Comparison of ENCODE assay signal across 30 cellular contexts in the genomic region with DNA sequence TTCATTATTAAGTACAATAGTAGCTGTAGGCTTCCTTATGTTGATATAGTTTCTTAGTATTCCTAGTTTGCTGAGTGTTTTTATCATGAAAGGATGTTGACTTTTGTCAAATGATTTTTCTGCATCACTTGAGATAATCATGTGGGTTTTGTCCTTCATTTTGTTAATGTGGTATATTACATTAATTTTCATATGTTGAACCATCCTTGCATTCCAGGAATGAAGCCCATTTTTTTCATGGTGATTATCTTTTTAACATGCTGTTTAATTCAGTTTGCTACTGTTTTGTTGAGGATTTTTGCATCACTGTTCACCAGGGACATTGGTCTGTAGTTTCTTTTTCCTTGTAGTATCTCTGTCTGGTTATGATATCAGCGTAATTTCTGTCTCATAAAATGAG.
"Had no signal": no experiment of that assay in that cellular context is flagged by ENCODE, and none has a peak within 500 bp of the region (broad histone marks: within the 10 kb centered on the region; RNA-seq: fewer than 3 reads in every experiment).

No MANE protein-coding gene starts in this region.

- H3K4me1 ChIP-seq: adrenal gland, body of pancreas, breast epithelium had no signal

- FAIRE-seq: astrocyte, colon, TTC549 had no signal

- H3K9me3 ChIP-seq: body of pancreas had no signal

- H3K36me3 ChIP-seq: adrenal gland, brain microvascular endothelial cell, breast epithelium had no signal

- H3K27ac ChIP-seq: adrenal gland, body of pancreas, brain microvascular endothelial cell, breast epithelium, VCaP had no signal

- H3K27me3 ChIP-seq: adrenal gland, body of pancreas, brain microvascular endothelial cell, breast epithelium had no signal

- ATAC-seq: activated CD8-positive, alpha-beta T cell treated with anti-CD3 and anti-CD28 coated beads for 36 hours; activated naive CD8-positive, alpha-beta T cell treated with anti-CD3 and anti-CD28 coated beads, Interleukin-2, amount 50 U/mL, for 24 hours; body of pancreas had no signal

- H3K4me3 ChIP-seq: adrenal gland, body of pancreas, breast epithelium had no signal

- DNase-seq: activated B cell treated with CpG ODN at 0.5 μM for 24 hours; activated CD4-positive, alpha-beta memory T cell treated with anti-CD3 and anti-CD28 coated beads for 36 hours; activated CD4-positive, alpha-beta T cell treated with anti-CD3 and anti-CD28 coated beads for 4 hours; activated CD4-positive, alpha-beta T cell treated with anti-CD3 and anti-CD28 coated beads, Interleukin-2, amount 10 ng/mL, durations not matched to agents 24 days and 14 days; activated CD4-positive, alpha-beta T cell treated with anti-CD3 and anti-CD28 coated beads, Interleukin-2, amount 50 U/mL, for 1 hour; activated CD4-positive, alpha-beta T cell treated with anti-CD3 and anti-CD28 coated beads, Interleukin-2, amount 50 U/mL, for 4 hours; activated CD4-positive, CD25-positive, alpha-beta regulatory T cell treated with anti-CD3 and anti-CD28 coated beads, Interleukin-2, amount 50 U/mL, for 72 hours; activated CD8-positive, alpha-beta memory T cell treated with anti-CD3 and anti-CD28 coated beads, Interleukin-2, amount 50 U/mL, for 48 hours; activated CD8-positive, alpha-beta T cell treated with anti-CD3 and anti-CD28 coated beads for 36 hours; activated effector memory CD4-positive, alpha-beta T cell treated with Interleukin-2 at 50 U/mL for 16 hours; activated gamma-delta T cell; activated naive CD4-positive, alpha-beta T cell treated with anti-CD3 and anti-CD28 coated beads, Interleukin-2, amount 10 ng/mL, durations not matched to agents 7 days and 5 days; activated naive CD4-positive, alpha-beta T cell treated with Interleukin-2 at 50 U/mL for 16 hours; activated naive CD8-positive, alpha-beta T cell treated with anti-CD3 and anti-CD28 coated beads, Interleukin-2, amount 10 ng/mL, durations not matched to agents 7 days and 5 days; activated naive CD8-positive, alpha-beta T cell treated with anti-CD3 and anti-CD28 coated beads, Interleukin-2, amount 50 U/mL, for 24 hours; activated T-cell treated with anti-CD3 and anti-CD28 coated beads, Interleukin-2, amount 50 U/mL, for 24 hours; activated T-cell treated with anti-CD3 and anti-CD28 coated beads, Interleukin-2, amount 50 U/mL, for 48 hours; adrenal gland; amniotic stem cell; aorta; body of pancreas; brain microvascular endothelial cell; central memory CD4-positive, alpha-beta T cell; T-helper 2 cell; T-helper 9 cell had no signal
